In genomic region chr21:45364464-45365185, GRCh38 we compare ENCODE assay signal across 8 cellular contexts. TPM values are rescaled to one million over a fixed set of nuclear protein-coding genes. Genes with fewer than 3 reads are reported as not detected.
DNase-seq lines count a peak whose midpoint lies in the region; ATAC-seq and TF ChIP-seq lines count a peak whose summit lies in the region.

No MANE protein-coding gene starts in this region.

- H3K27ac ChIP-seq in OCI-LY3 (ENCODE audit: low read length) (no peak overlapping the region), esophagus (ENCODE audit: low read depth in 2 of 2, low read length in 1 of 2) (peak overlapping the region; percentile 80 to 89), neural progenitor cell (no peak overlapping the region), Karpas-422 (ENCODE audit: low read length) (no peak overlapping the region)

- TF ChIP-seq CTCF in OCI-LY3 (IDR thresholded peaks at IDR 0.05; ENCODE audit: low read depth, low read length) = no peak
- no peak for TF ChIP-seq CTCF in neural progenitor cell (IDR thresholded peaks at IDR 0.05)

- 39 to 57% methylated on average over 30 of the region's 30 CpGs for WGBS in esophagus, 2 donors

- H3K9me2 ChIP-seq in Karpas-422 (replicated peaks; ENCODE audit: insufficient read depth, low read length) = no peaks in the 10 kb centered on the region

- in situ Hi-C loops in ACHN (cut with HindIII; ENCODE audit: low pct_ligation_motif_present, low pct_unique_long_range_greater_than_20kb, low sequenced_read_pairs) = no loop called here

- H2AFZ ChIP-seq in OCI-LY3 (ENCODE audit: low read depth, low read length) (no peak overlapping the region), neural progenitor cell (replicated peaks) (no peak overlapping the region), Karpas-422 (ENCODE audit: low read length) (no peak overlapping the region)

- no peak overlapping the region for H3K4me3 ChIP-seq in OCI-LY3 (ENCODE audit: low read length)
- H3K4me3 ChIP-seq in esophagus (ENCODE audit: low read depth in 1 of 2, low read length in 2 of 2) = no peak overlapping the region
- no peak overlapping the region for H3K4me3 ChIP-seq in neural progenitor cell
- no peak overlapping the region for H3K4me3 ChIP-seq in Karpas-422 (ENCODE audit: low read length)

- H3K4me1 ChIP-seq in OCI-LY3 (ENCODE audit: low read length) (peaks cover 8% of the 10 kb centered on the region), esophagus (ENCODE audit: control insufficient read depth in 2 of 2, insufficient read depth in 2 of 2, low read length in 1 of 2) (peaks cover 4 to 5% of the 10 kb centered on the region in 2 donors), neural progenitor cell (peaks cover 59% of the 10 kb centered on the region), Karpas-422 (ENCODE audit: low read length) (no peaks in the 10 kb centered on the region)

- DNase-seq in ACHN (peak; percentile 84), neural progenitor cell (ENCODE audit: low spot score) (peak; percentile 25), Karpas-422 (no peak), NCI-H526 (lab: John Stamatoyannopoulos, UW) (no peak)
- no peak for DNase-seq in activated CD4-positive, alpha-beta T cell treated with anti-CD3 and anti-CD28 coated beads for 48 hours

- H3K27me3 Mint-ChIP-seq in neural progenitor cell (ENCODE audit: insufficient read depth, low read depth) = peaks cover 17% of the 10 kb centered on the region

- H3K27ac Mint-ChIP-seq in neural progenitor cell = peak overlapping the region; percentile 76

- H3F3A ChIP-seq in neural progenitor cell (ENCODE audit: low read depth) = peaks cover 32% of the 10 kb centered on the region

- H3K36me3 ChIP-seq in OCI-LY3 (replicated peaks; ENCODE audit: low read depth, low read length) (no peaks in the 10 kb centered on the region), esophagus (ENCODE audit: control insufficient read depth in 2 of 2, insufficient read depth in 2 of 2, low read length in 1 of 2) (no peaks in the 10 kb centered on the region), neural progenitor cell (no peaks in the 10 kb centered on the region), Karpas-422 (ENCODE audit: insufficient read depth, low read length) (no peaks in the 10 kb centered on the region)

- H3K79me2 ChIP-seq in OCI-LY3 (ENCODE audit: low read length) (no peaks in the 10 kb centered on the region), neural progenitor cell (ENCODE audit: low read depth) (no peaks in the 10 kb centered on the region), Karpas-422 (ENCODE audit: low read length) (no peaks in the 10 kb centered on the region)

- peak overlapping the region; percentile 57 for H3K4me2 ChIP-seq in OCI-LY3 (ENCODE audit: low read length)
- no peak overlapping the region for H3K4me2 ChIP-seq in neural progenitor cell
- H3K4me2 ChIP-seq in Karpas-422 (ENCODE audit: low read depth, low read length, poor library complexity, severe bottlenecking) = no peak overlapping the region

- H4K20me1 ChIP-seq in OCI-LY3 (ENCODE audit: insufficient read depth, low read length) (no peaks in the 10 kb centered on the region), neural progenitor cell (ENCODE audit: low read depth) (no peaks in the 10 kb centered on the region), Karpas-422 (ENCODE audit: insufficient read depth, low read depth, low read length) (no peaks in the 10 kb centered on the region)

- H3K27me3 ChIP-seq in OCI-LY3 (ENCODE audit: low read depth, low read length) = no peaks in the 10 kb centered on the region
- H3K27me3 ChIP-seq in esophagus (ENCODE audit: control insufficient read depth in 1 of 2, insufficient read depth in 2 of 2, low read length in 2 of 2) = no peaks in the 10 kb centered on the region
- no peaks in the 10 kb centered on the region for H3K27me3 ChIP-seq in neural progenitor cell
- no peaks in the 10 kb centered on the region for H3K27me3 ChIP-seq in Karpas-422 (ENCODE audit: low read length)

- H3K4me3 Mint-ChIP-seq in neural progenitor cell = no peak overlapping the region

- no peak for ATAC-seq in GM21526 (IDR thresholded peaks at IDR 0.05; ENCODE audit: low FRiP score, unreplicated experiment)

- no peaks in the 10 kb centered on the region for H3K36me3 Mint-ChIP-seq in neural progenitor cell

- H3K4me1 Mint-ChIP-seq in neural progenitor cell = peaks cover 61% of the 10 kb centered on the region

- H3K9ac ChIP-seq in OCI-LY3 (ENCODE audit: low read length) (no peak overlapping the region), neural progenitor cell (no peak overlapping the region), Karpas-422 (ENCODE audit: low read length) (no peak overlapping the region)

- H3K9me3 Mint-ChIP-seq in neural progenitor cell = no peaks in the 10 kb centered on the region

- H3K9me3 ChIP-seq in OCI-LY3 (ENCODE audit: insufficient read depth, low read length) (no peaks in the 10 kb centered on the region), esophagus (ENCODE audit: control insufficient read depth in 2 of 2, insufficient read depth in 1 of 2, low read depth in 1 of 2, low read length in 1 of 2) (no peaks in the 10 kb centered on the region), neural progenitor cell (ENCODE audit: low read depth) (no peaks in the 10 kb centered on the region), Karpas-422 (ENCODE audit: low read length) (no peaks in the 10 kb centered on the region)

RNA-seq across cellular contexts. Expression of gene COL18A1, which starts 40.3 kb away (rescaled TPM):
- polyA plus RNA-seq in esophagus = 10 to 100 TPM; 29.7 to 29.9 TPM
- total RNA-seq in neural progenitor cell (ENCODE audit: low replicate concordance) = 52.6 and 291 TPM in 2 replicates
- 0.11 and 0.36 TPM in 2 replicates for total RNA-seq in Karpas-422 (2014; rRNA removed; shearing (Covaris generic); ENCODE audit: low replicate concordance)

Comparison
In these comparisons a context has a peak if more than half of its experiments do, and no peak if none do; other contexts are left out.
1. DNase-seq: peak in ACHN (single experiment) and neural progenitor cell (single experiment); none in Karpas-422 (single experiment), activated CD4-positive, alpha-beta T cell treated with anti-CD3 and anti-CD28 coated beads for 48 hours (single experiment) and NCI-H526 (0 of 2).
2. H3K27ac ChIP-seq: peak in esophagus (2 of 2); none in OCI-LY3 (single experiment), neural progenitor cell (single experiment) and Karpas-422 (single experiment).
3. RNA of gene COL18A1, which starts 40.3 kb away (total RNA-seq): 52.6 to 291 TPM in neural progenitor cell; 0.11 to 0.36 TPM in Karpas-422; every median in the first group is over 10 times any median in the second.